10 cellular contexts compared by ENCODE assay signal in genomic region chr5:33148076-33148501, GRCh38.
DNase-seq lines count a peak whose midpoint lies in the region; ATAC-seq, FAIRE-seq and TF ChIP-seq lines count a peak whose summit lies in the region.
"Had no signal": no experiment of that assay in that cellular context is flagged by ENCODE, and none has a peak within 500 bp of the region (broad histone marks: within the 10 kb centered on the region; RNA-seq: fewer than 3 reads in every experiment).

No MANE protein-coding gene starts in this region.

- intact Hi-C loops in left ventricle myocardium inferior (cut with micrococcal nuclease), result no loop called here

- FAIRE-seq in frontal cortex (lab: Jason Lieb, UNC), result no peak

- no peaks in the 10 kb centered on the region for H3K27me3 ChIP-seq in left ventricle myocardium inferior (ENCODE audit: low read depth)
- no peaks in the 10 kb centered on the region for H3K27me3 ChIP-seq in skeletal muscle satellite cell (ENCODE audit: control insufficient read depth, insufficient read depth, low read length)

- H3K9me3 ChIP-seq in left ventricle myocardium inferior (replicated peaks) (peaks cover 11% of the 10 kb centered on the region), skeletal muscle satellite cell (replicated peaks; ENCODE audit: low read length) (no peaks in the 10 kb centered on the region)

- H3K36me3 ChIP-seq in left ventricle myocardium inferior (no peaks in the 10 kb centered on the region), skeletal muscle satellite cell (ENCODE audit: insufficient read depth, low read length) (no peaks in the 10 kb centered on the region)

- TF ChIP-seq CTCF in HFF-Myc (IDR thresholded peaks at IDR 0.05; ENCODE audit: low read depth, low read length, missing control alignments), result no peak
- no peak for TF ChIP-seq CTCF in VCaP (conservative IDR thresholded peaks at IDR 0.05)
- no peak for TF ChIP-seq CTCF in left ventricle myocardium inferior (IDR thresholded peaks at IDR 0.05; ENCODE audit: borderline replicate concordance)

- peaks cover 4% of the 10 kb centered on the region for H3K4me1 ChIP-seq in left ventricle myocardium inferior
- H3K4me1 ChIP-seq in skeletal muscle satellite cell (ENCODE audit: control insufficient read depth, insufficient read depth, low read length), result peaks cover 32% of the 10 kb centered on the region

- H3K4me2 ChIP-seq in skeletal muscle satellite cell (ENCODE audit: low read length), result peak overlapping the region; percentile 65

- no peak overlapping the region for H3K4me3 ChIP-seq in HFF-Myc (replicated peaks; ENCODE audit: low read depth, low read length)
- no peak overlapping the region for H3K4me3 ChIP-seq in left ventricle myocardium inferior
- H3K4me3 ChIP-seq in skeletal muscle satellite cell (ENCODE audit: low read length), result peak overlapping the region; percentile 15

- peak overlapping the region; percentile 29; the same call in 1 of the 2 replicates for H3K27ac ChIP-seq in VCaP
- peak overlapping the region; percentile 58 for H3K27ac ChIP-seq in left ventricle myocardium inferior (replicated peaks)

- peak overlapping the region; percentile 62 for H3K9ac ChIP-seq in skeletal muscle satellite cell (ENCODE audit: low read depth, low read length)

- ATAC-seq in GM21390 (IDR thresholded peaks at IDR 0.05; ENCODE audit: unreplicated experiment), result no peak
- no peak for ATAC-seq in HG02588 (IDR thresholded peaks at IDR 0.05; ENCODE audit: unreplicated experiment)
- ATAC-seq in HG02678 (IDR thresholded peaks at IDR 0.05; ENCODE audit: unreplicated experiment), result no peak

- DNase-seq in HFF-Myc (ENCODE audit: extremely low read depth, low read depth), result peak; percentile 73
- DNase-seq in left ventricle myocardium inferior, result peak; percentile 19
- DNase-seq in frontal cortex (ENCODE audit: low spot score in 2 of 2), result no peak
- DNase-seq: NCI-H1436 treated with DMSO at 0.1 percent for 48 hours; stimulated activated CD4-positive, alpha-beta T cell treated with anti-CD3 and anti-CD28 coated beads, Interleukin-4, amount 100 ng/mL, for 24 hours had no signal

Comparison
In these comparisons a context has a peak if more than half of its experiments do, and no peak if none do; other contexts are left out.
1. DNase-seq: peak in HFF-Myc (single experiment) and left ventricle myocardium inferior (single experiment); none in frontal cortex (0 of 2).